In genomic region chr14:49512147-49512551, GRCh38 we compare ENCODE assay signal across 11 cellular contexts.
A peak's percentile ranks its signal among the peaks of the same experiment; 100 is the strongest.
DNase-seq lines count a peak whose midpoint lies in the region; TF ChIP-seq lines count a peak whose summit lies in the region.
"Had no signal": no experiment of that assay in that cellular context is flagged by ENCODE, and none has a peak within 500 bp of the region (broad histone marks: within the 10 kb centered on the region; RNA-seq: fewer than 3 reads in every experiment).

No MANE protein-coding gene starts in this region.

- in situ Hi-C loops in GM23248 (cut with MboI), result no loop called here

- peak overlapping the region; percentile 43 for H3K9ac ChIP-seq in GM23248

- no peak overlapping the region for H2AFZ ChIP-seq in GM23248

- H3K27ac ChIP-seq in GM23248, result peak overlapping the region; percentile 63
- H3K27ac ChIP-seq: colonic mucosa, psoas muscle had no signal

- H3K36me3 ChIP-seq in GM23248 (ENCODE audit: low read depth), result no peaks in the 10 kb centered on the region
- H3K36me3 ChIP-seq: colonic mucosa had no signal

- H3K27me3 Mint-ChIP-seq in activated naive CD8-positive, alpha-beta T cell treated with anti-CD3 and anti-CD28 coated beads for 36 hours, result no peaks in the 10 kb centered on the region

- H3K9me2 ChIP-seq in GM23248 (ENCODE audit: insufficient read depth), result no peaks in the 10 kb centered on the region

- no peaks in the 10 kb centered on the region for H3K9me3 ChIP-seq in GM23248 (ENCODE audit: low read depth)
- H3K9me3 ChIP-seq: colonic mucosa, psoas muscle had no signal

- H3K4me2 ChIP-seq in GM23248 (ENCODE audit: unreplicated experiment), result peak overlapping the region; percentile 36

- DNase-seq in GM23248 (peak; percentile 92), SW 1271 (lab: John Stamatoyannopoulos, UW) (peak; percentile 52 to 82), fibroblast of pulmonary artery (ENCODE audit: low read depth) (peak; percentile 71), smooth muscle cell of the brain vasculature (ENCODE audit: low read depth, low spot score) (peak; percentile 80), DMS53 (lab: John Stamatoyannopoulos, UW) (no peak), NCI-H526 (lab: John Stamatoyannopoulos, UW) (no peak), DMS153 treated with DMSO at 0.1 percent for 48 hours (lab: John Stamatoyannopoulos, UW; ENCODE audit: unreplicated experiment) (no peak)
- no peak for DNase-seq in activated naive CD8-positive, alpha-beta T cell treated with anti-CD3 and anti-CD28 coated beads for 36 hours
- DNase-seq: colonic mucosa, psoas muscle had no signal

- no peak for TF ChIP-seq CTCF in fibroblast of pulmonary artery (IDR thresholded peaks at IDR 0.05; ENCODE audit: low read length, missing control alignments)

- H3F3A ChIP-seq in GM23248 (ENCODE audit: insufficient read depth), result peaks cover 7% of the 10 kb centered on the region

- peaks cover 10% of the 10 kb centered on the region; the same call in 1 of the 2 replicates for H3K27me3 ChIP-seq in GM23248 (replicated peaks; ENCODE audit: insufficient read depth)
- H3K27me3 ChIP-seq: colonic mucosa had no signal

- no peaks in the 10 kb centered on the region for H3K4me1 Mint-ChIP-seq in activated naive CD8-positive, alpha-beta T cell treated with anti-CD3 and anti-CD28 coated beads for 36 hours

- 3% methylated on average over 3 of the region's 3 CpGs for WGBS in GM23248 (ENCODE audit: low coverage in 1 of 2, low lambda C conversion rate in 2 of 2, missing lambda C conversion rate in 2 of 2), 2 experiments

- peaks cover 11% of the 10 kb centered on the region for H3K4me1 ChIP-seq in GM23248 (ENCODE audit: insufficient read depth)
- H3K4me1 ChIP-seq: colonic mucosa, psoas muscle had no signal

- no peak overlapping the region for H3K4me3 Mint-ChIP-seq in activated naive CD8-positive, alpha-beta T cell treated with anti-CD3 and anti-CD28 coated beads for 36 hours
- H3K4me3 Mint-ChIP-seq: WTC11 had no signal

- peaks cover 2% of the 10 kb centered on the region for H3K9me3 Mint-ChIP-seq in activated naive CD8-positive, alpha-beta T cell treated with anti-CD3 and anti-CD28 coated beads for 36 hours

- no peaks in the 10 kb centered on the region for H4K20me1 ChIP-seq in GM23248 (ENCODE audit: insufficient read depth)

- H3K36me3 Mint-ChIP-seq in activated naive CD8-positive, alpha-beta T cell treated with anti-CD3 and anti-CD28 coated beads for 36 hours, result no peaks in the 10 kb centered on the region

- H3K4me3 ChIP-seq in GM23248 (no peak overlapping the region), fibroblast of pulmonary artery (replicated peaks; ENCODE audit: low read depth, low read length) (no peak overlapping the region)
- H3K4me3 ChIP-seq: colonic mucosa, psoas muscle had no signal

- no peaks in the 10 kb centered on the region for H3K79me2 ChIP-seq in GM23248 (ENCODE audit: insufficient read depth)

- no peak overlapping the region for H3K27ac Mint-ChIP-seq in activated naive CD8-positive, alpha-beta T cell treated with anti-CD3 and anti-CD28 coated beads for 36 hours
- H3K27ac Mint-ChIP-seq: WTC11 had no signal

Comparison
In these comparisons a context has a peak if more than half of its experiments do, and no peak if none do; other contexts are left out.
1. DNase-seq: peak in GM23248 (single experiment), SW 1271 (2 of 2), fibroblast of pulmonary artery (single experiment) and smooth muscle cell of the brain vasculature (single experiment); none in DMS53 (single experiment), NCI-H526 (0 of 2), activated naive CD8-positive, alpha-beta T cell treated with anti-CD3 and anti-CD28 coated beads for 36 hours (single experiment) and DMS153 treated with DMSO at 0.1 percent for 48 hours (single experiment).